ENCODE assay signal across 20 cellular contexts in the genomic region with DNA sequence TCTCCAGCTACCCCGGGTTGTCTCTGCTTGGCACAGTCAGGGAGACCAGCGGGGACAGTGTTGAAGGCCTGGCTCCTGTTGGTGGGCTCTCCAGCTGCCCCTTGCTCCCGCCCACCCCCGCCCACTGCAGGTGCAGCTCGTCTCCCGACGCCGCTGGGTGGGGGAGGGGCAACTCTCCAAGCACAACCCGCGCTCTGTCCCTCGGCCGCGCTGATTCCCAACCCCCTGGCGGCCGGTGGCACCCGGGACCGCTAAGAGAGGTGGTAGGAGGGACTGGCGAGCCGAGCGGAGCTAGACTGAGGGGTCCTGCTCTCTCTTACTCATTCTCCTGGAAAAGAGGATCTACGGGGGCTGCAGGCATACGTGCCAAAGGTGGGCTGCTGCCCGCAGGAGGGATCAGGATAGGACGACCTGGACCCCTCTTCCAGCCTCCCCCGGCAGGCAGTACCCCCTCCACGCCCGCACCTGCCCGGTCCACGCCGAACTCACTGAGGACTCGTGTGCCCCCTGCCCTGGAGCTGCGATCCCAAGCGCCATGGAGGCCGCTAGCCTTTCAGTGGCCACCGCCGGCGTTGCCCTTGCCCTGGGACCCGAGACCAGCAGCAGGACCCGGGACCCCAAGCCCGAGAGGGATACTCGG. TPM values are rescaled to one million over a fixed set of nuclear protein-coding genes. Genes with fewer than 3 reads are reported as not detected.
DNase-seq lines count a peak whose midpoint lies in the region; ATAC-seq and TF ChIP-seq lines count a peak whose summit lies in the region.
"Had no signal": no experiment of that assay in that cellular context is flagged by ENCODE, and none has a peak within 500 bp of the region (broad histone marks: within the 10 kb centered on the region; RNA-seq: fewer than 3 reads in every experiment).

No MANE protein-coding gene starts in this region.

- no peak overlapping the region for H4K8ac ChIP-seq in mesenchymal stem cell (ENCODE audit: low read length)

- H3K4ac ChIP-seq in mesenchymal stem cell (ENCODE audit: low read depth in 1 of 2, low read length in 2 of 2): no peak overlapping the region

- H2BK5ac ChIP-seq in mesenchymal stem cell (ENCODE audit: low read depth, low read length, poor library complexity, severe bottlenecking): no peak overlapping the region

- H3K79me1 ChIP-seq in mesenchymal stem cell (replicated peaks; ENCODE audit: low read length, poor library complexity, severe bottlenecking): no peaks in the 10 kb centered on the region

- peak overlapping the region in 1 of 2 experiments; percentile 14 for H3K18ac ChIP-seq in mesenchymal stem cell (ENCODE audit: low read depth in 1 of 2, low read length in 2 of 2)

- TF ChIP-seq CTCF in glutamatergic neuron (IDR thresholded peaks at IDR 0.05; ENCODE audit: partially characterized antibody, unreplicated experiment) (no peak), HFFc6 (IDR thresholded peaks at IDR 0.05) (no peak), GM13976 (IDR thresholded peaks at IDR 0.05; ENCODE audit: borderline replicate concordance, control extremely low read depth, extremely low read depth, insufficient read depth, missing control alignments) (no peak)

- H3K4me3 ChIP-seq in H7 (ENCODE audit: insufficient read depth, low read depth, low read length) (peak overlapping the region; percentile 22; the same call in 1 of the 2 replicates), mesenchymal stem cell (ENCODE audit: insufficient read depth in 1 of 2, low read depth in 1 of 2, low read length in 2 of 2) (no peak overlapping the region)

- no peak overlapping the region for H3K4me3 Mint-ChIP-seq in glutamatergic neuron (ENCODE audit: unreplicated experiment)
- no peak overlapping the region for H3K4me3 Mint-ChIP-seq in HFFc6
- H3K4me3 Mint-ChIP-seq: CD4-positive, CD25-positive, alpha-beta regulatory T cell had no signal

- H3K36me3 ChIP-seq in H7 (replicated peaks; ENCODE audit: control insufficient read depth, insufficient read depth, low read length) (no peaks in the 10 kb centered on the region), mesenchymal stem cell (ENCODE audit: control insufficient read depth in 1 of 2, insufficient read depth in 2 of 2, low read depth in 1 of 2, low read length in 2 of 2) (no peaks in the 10 kb centered on the region)

- H3K23ac ChIP-seq in mesenchymal stem cell (ENCODE audit: low read length in 2 of 2): peak overlapping the region in 1 of 2 experiments; percentile 37

- H3K27me3 ChIP-seq in H7 (ENCODE audit: control insufficient read depth, insufficient read depth, low read length) (peaks cover 2% of the 10 kb centered on the region), mesenchymal stem cell (ENCODE audit: control insufficient read depth in 1 of 2, insufficient read depth in 1 of 2, low read length in 2 of 2) (peaks cover 0 to 12% of the 10 kb centered on the region in 2 experiments)

- in situ Hi-C loops in GM13976 (cut with MboI; ENCODE audit: low sequenced_read_pairs, unreplicated experiment): no loop called here

- H3K27ac Mint-ChIP-seq in glutamatergic neuron (ENCODE audit: unreplicated experiment): no peak overlapping the region
- no peak overlapping the region for H3K27ac Mint-ChIP-seq in HFFc6
- H3K27ac Mint-ChIP-seq: CD4-positive, CD25-positive, alpha-beta regulatory T cell had no signal

- DNase-seq in ELF-1 (ENCODE audit: low read depth, low spot score) (peak; percentile 32), H7 (peak; percentile 89), glutamatergic neuron (peak; percentile 37), mesenchymal stem cell (no peak), HFFc6 (no peak), GM13976 (ENCODE audit: low spot score) (no peak)
- DNase-seq in activated CD4-positive, alpha-beta T cell treated with anti-CD3 and anti-CD28 coated beads, Interleukin-2, amount 50 U/mL, for 1 hour: no peak
- DNase-seq: AML-193; Calu3; CD4-positive, CD25-positive, alpha-beta regulatory T cell; DND-41; GF-D8; HCEC 1CT; NCI-H1436 treated with DMSO at 0.1 percent for 48 hours; NCI-H2107; NCI-H446; NCI-H774 had no signal

- peaks cover 10% of the 10 kb centered on the region for H3K4me1 ChIP-seq in mesenchymal stem cell (ENCODE audit: control insufficient read depth, insufficient read depth, low read depth, low read length)

- peak overlapping the region; percentile 62 for H2BK15ac ChIP-seq in mesenchymal stem cell (ENCODE audit: low read depth, poor library complexity, severe bottlenecking)

- ATAC-seq in HG03039 (IDR thresholded peaks at IDR 0.05; ENCODE audit: unreplicated experiment): no peak
- ATAC-seq: Panc1, Right ventricle myocardium inferior had no signal

- H3K4me1 Mint-ChIP-seq in glutamatergic neuron (ENCODE audit: low read depth, unreplicated experiment) (no peaks in the 10 kb centered on the region), HFFc6 (ENCODE audit: low read depth) (peaks cover 36% of the 10 kb centered on the region)
- H3K4me1 Mint-ChIP-seq: CD4-positive, CD25-positive, alpha-beta regulatory T cell had no signal

- H2BK12ac ChIP-seq in mesenchymal stem cell (ENCODE audit: low read length in 2 of 2): peak overlapping the region in 1 of 2 experiments; percentile 50

- H4K91ac ChIP-seq in mesenchymal stem cell (ENCODE audit: low read length): no peak overlapping the region

- H3K27me3 Mint-ChIP-seq in glutamatergic neuron (ENCODE audit: unreplicated experiment) (peaks cover 3% of the 10 kb centered on the region), HFFc6 (ENCODE audit: insufficient read depth) (no peaks in the 10 kb centered on the region)

- H3K4me2 ChIP-seq in mesenchymal stem cell (ENCODE audit: low read length, poor library complexity, severe bottlenecking): no peak overlapping the region

- H3K27ac ChIP-seq in mesenchymal stem cell (ENCODE audit: low read length, poor library complexity, severe bottlenecking): no peak overlapping the region

- H2AK5ac ChIP-seq in mesenchymal stem cell (ENCODE audit: low read length, severe bottlenecking): no peak overlapping the region

- no peak overlapping the region for H3K9ac ChIP-seq in mesenchymal stem cell (ENCODE audit: low read length)

- H3K36me3 Mint-ChIP-seq in glutamatergic neuron (ENCODE audit: unreplicated experiment) (no peaks in the 10 kb centered on the region), HFFc6 (ENCODE audit: low read depth) (no peaks in the 10 kb centered on the region)
- H3K36me3 Mint-ChIP-seq: CD4-positive, CD25-positive, alpha-beta regulatory T cell had no signal

- no peak overlapping the region for H2AFZ ChIP-seq in mesenchymal stem cell (ENCODE audit: low read depth, low read length)

- H3K14ac ChIP-seq in mesenchymal stem cell (ENCODE audit: low read length in 2 of 2): peak overlapping the region in 1 of 2 experiments; percentile 32

- H3K9me3 Mint-ChIP-seq in glutamatergic neuron (ENCODE audit: unreplicated experiment): peaks cover 3% of the 10 kb centered on the region
- H3K9me3 Mint-ChIP-seq in HFFc6: no peaks in the 10 kb centered on the region

- 54% methylated on average over 38 of the region's 41 CpGs for WGBS in mesenchymal stem cell

- H2BK120ac ChIP-seq in mesenchymal stem cell (ENCODE audit: low read depth, low read length): no peak overlapping the region

- H3K9me3 ChIP-seq in mesenchymal stem cell (ENCODE audit: control insufficient read depth, low read length): no peaks in the 10 kb centered on the region

RNA-seq across cellular contexts. Expression of a gene that starts 44.5 kb away (rescaled TPM):
- total RNA-seq in H7 (2014; rRNA removed; shearing (Covaris generic)): 74.3 and 91.3 TPM in 2 replicates
- total RNA-seq in glutamatergic neuron (ENCODE audit: unreplicated experiment): 75.7 TPM
- polyA plus RNA-seq in mesenchymal stem cell (2013, experiment 1 of 2): 42.0 TPM
- polyA plus RNA-seq in mesenchymal stem cell (2013, experiment 2 of 2): 43.3 TPM
- total RNA-seq in HFFc6 (2021; fragmentation: NEBNext Ultra II Directional; extraction: Animal tissue kit (Norgen Biotek cat#: 25700)): 10 to 100 TPM; 50.1 to 61.0 (median 57.0) TPM

Comparison
In these comparisons a context has a peak if more than half of its experiments do, and no peak if none do; other contexts are left out.
1. DNase-seq: peak in ELF-1 (single experiment), H7 (single experiment) and glutamatergic neuron (single experiment); none in mesenchymal stem cell (single experiment), HFFc6 (single experiment), GM13976 (single experiment) and activated CD4-positive, alpha-beta T cell treated with anti-CD3 and anti-CD28 coated beads, Interleukin-2, amount 50 U/mL, for 1 hour (single experiment).